15 cellular contexts compared by ENCODE assay signal in the genomic region with DNA sequence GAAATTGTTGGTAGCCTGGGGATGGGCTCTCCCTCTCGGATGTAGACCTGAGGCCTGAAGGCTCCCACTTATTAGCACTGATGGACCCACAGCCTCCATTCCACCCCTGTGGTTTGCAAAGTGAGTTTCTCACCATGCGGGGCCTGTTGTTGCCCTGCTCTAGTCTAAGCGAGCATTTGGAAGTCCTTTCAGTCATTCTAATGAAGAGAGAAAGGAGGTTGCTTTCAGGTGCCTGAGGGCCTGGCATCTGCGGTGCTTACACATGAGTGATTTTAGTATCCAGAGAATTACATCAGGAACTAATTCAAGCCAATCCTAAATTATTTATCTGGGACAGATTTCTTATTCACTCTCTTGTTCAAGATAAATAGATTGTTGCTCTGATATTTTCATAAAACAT.
"Had no signal": no experiment of that assay in that cellular context is flagged by ENCODE, and none has a peak within 500 bp of the region (broad histone marks: within the 10 kb centered on the region; RNA-seq: fewer than 3 reads in every experiment).

No MANE protein-coding gene starts in this region.

- DNase-seq: activated CD4-positive, alpha-beta T cell treated with anti-CD3 and anti-CD28 coated beads for 1 hour; activated CD4-positive, alpha-beta T cell treated with anti-CD3 and anti-CD28 coated beads, Interleukin-2, amount 50 U/mL, for 48 hours; activated effector memory CD4-positive, alpha-beta T cell treated with Interleukin-2 at 50 U/mL for 16 hours; activated naive CD8-positive, alpha-beta T cell treated with anti-CD3 and anti-CD28 coated beads for 36 hours; activated T-cell treated with anti-CD3 and anti-CD28 coated beads, Interleukin-2, amount 50 U/mL, for 24 hours; colonic mucosa; effector CD4-positive, alpha-beta T cell; foreskin melanocyte; heart right ventricle; islet precursor cell; left ventricle myocardium superior; stimulated activated CD4-positive, alpha-beta T cell treated with anti-CD3 and anti-CD28 coated beads, Interleukin-15, amount 100 ng/mL, for 24 hours; T-helper 9 cell; transverse colon had no signal

- H3K27me3 ChIP-seq: ascending aorta, colonic mucosa, heart right ventricle, transverse colon had no signal

- H3K36me3 ChIP-seq: ascending aorta, colonic mucosa, heart right ventricle, transverse colon had no signal

- H3K9me3 ChIP-seq: ascending aorta, colonic mucosa, heart right ventricle, transverse colon had no signal

- H3K4me1 ChIP-seq: ascending aorta, colonic mucosa had no signal

- H3K4me3 ChIP-seq: ascending aorta, colonic mucosa, heart right ventricle, transverse colon had no signal

- H3K27ac ChIP-seq: colonic mucosa, transverse colon had no signal

- ATAC-seq: left ventricle myocardium superior had no signal
